36 cellular contexts compared by ENCODE assay signal in genomic region chr10:44820094-44820493, GRCh38.
"Had no signal": no experiment of that assay in that cellular context is flagged by ENCODE, and none has a peak within 500 bp of the region (broad histone marks: within the 10 kb centered on the region; RNA-seq: fewer than 3 reads in every experiment).

No MANE protein-coding gene starts in this region.

- H3K27me3 ChIP-seq: body of pancreas, brain microvascular endothelial cell, breast epithelium had no signal

- H3K9me3 ChIP-seq: adrenal gland, body of pancreas, breast epithelium had no signal

- H3K36me3 Mint-ChIP-seq: activated CD8-positive, alpha-beta memory T cell treated with anti-CD3 and anti-CD28 coated beads, Interleukin-2, amount 10 ng/mL, durations not matched to agents 7 days and 5 days; activated naive CD4-positive, alpha-beta T cell treated with anti-CD3 and anti-CD28 coated beads, Interleukin-2, amount 50 U/mL, for 72 hours; activated naive CD8-positive, alpha-beta T cell treated with anti-CD3 and anti-CD28 coated beads for 36 hours had no signal

- ATAC-seq: activated CD4-positive, alpha-beta T cell treated with anti-CD3 and anti-CD28 coated beads for 36 hours; activated CD4-positive, CD25-positive, alpha-beta regulatory T cell treated with anti-CD3 and anti-CD28 coated beads, Interleukin-2, amount 50 U/mL, for 24 hours; activated CD8-positive, alpha-beta memory T cell treated with anti-CD3 and anti-CD28 coated beads, Interleukin-2, amount 10 ng/mL, durations not matched to agents 7 days and 5 days; activated CD8-positive, alpha-beta T cell treated with anti-CD3 and anti-CD28 coated beads, Interleukin-2, amount 10 ng/mL, durations not matched to agents 7 days and 5 days; activated naive CD4-positive, alpha-beta T cell treated with anti-CD3 and anti-CD28 coated beads, Interleukin-2, amount 50 U/mL, for 72 hours; activated T-helper 17 cell treated with anti-CD3 and anti-CD28 coated beads, Interleukin-2, amount 50 U/mL, for 72 hours; body of pancreas had no signal

- H3K36me3 ChIP-seq: adrenal gland, brain microvascular endothelial cell, breast epithelium had no signal

- H3K27ac ChIP-seq: adrenal gland, body of pancreas, brain microvascular endothelial cell, breast epithelium, VCaP had no signal

- DNase-seq: activated B cell treated with CpG ODN at 0.5 μM for 24 hours; activated CD4-positive, alpha-beta memory T cell treated with anti-CD3 and anti-CD28 coated beads, Interleukin-2, amount 10 ng/mL, durations not matched to agents 7 days and 5 days; activated CD4-positive, alpha-beta T cell treated with anti-CD3 and anti-CD28 coated beads for 1 hour; activated CD4-positive, alpha-beta T cell treated with anti-CD3 and anti-CD28 coated beads for 36 hours; activated CD4-positive, alpha-beta T cell treated with anti-CD3 and anti-CD28 coated beads for 48 hours; activated CD4-positive, alpha-beta T cell treated with anti-CD3 and anti-CD28 coated beads, Interleukin-2, amount 10 ng/mL, durations not matched to agents 7 days and 5 days; activated CD4-positive, alpha-beta T cell treated with anti-CD3 and anti-CD28 coated beads, Interleukin-2, amount 50 U/mL, for 48 hours; activated CD8-positive, alpha-beta memory T cell treated with anti-CD3 and anti-CD28 coated beads for 24 hours; activated CD8-positive, alpha-beta memory T cell treated with anti-CD3 and anti-CD28 coated beads, Interleukin-2, amount 10 ng/mL, durations not matched to agents 7 days and 5 days; activated CD8-positive, alpha-beta memory T cell treated with anti-CD3 and anti-CD28 coated beads, Interleukin-2, amount 50 U/mL, for 48 hours; activated CD8-positive, alpha-beta T cell treated with anti-CD3 and anti-CD28 coated beads, Interleukin-2, amount 10 ng/mL, durations not matched to agents 7 days and 5 days; activated effector memory CD4-positive, alpha-beta T cell treated with anti-CD3 and anti-CD28 coated beads, Interleukin-2, amount 50 U/mL, for 16 hours; activated gamma-delta T cell treated with Interleukin-2 at 50 U/mL for 16 hours; activated naive CD4-positive, alpha-beta T cell; activated naive CD4-positive, alpha-beta T cell treated with anti-CD3 and anti-CD28 coated beads for 36 hours; activated naive CD4-positive, alpha-beta T cell treated with anti-CD3 and anti-CD28 coated beads, Interleukin-2, amount 50 U/mL, for 16 hours; activated naive CD8-positive, alpha-beta T cell treated with anti-CD3 and anti-CD28 coated beads for 36 hours; activated T-cell treated with anti-CD3 and anti-CD28 coated beads, Interleukin-2, amount 50 U/mL, for 24 hours; activated T-cell treated with anti-CD3 and anti-CD28 coated beads, Interleukin-2, amount 50 U/mL, for 48 hours; adrenal gland; amniotic stem cell; aorta; body of pancreas; brain microvascular endothelial cell; central memory CD4-positive, alpha-beta T cell; T-helper 1 cell; T-helper 2 cell; T-helper 9 cell had no signal

- H3K27ac Mint-ChIP-seq: activated B cell treated with CpG ODN at 0.5 μM for 24 hours; activated CD4-positive, alpha-beta memory T cell treated with anti-CD3 and anti-CD28 coated beads, Interleukin-2, amount 10 ng/mL, durations not matched to agents 7 days and 5 days; activated CD4-positive, alpha-beta T cell treated with anti-CD3 and anti-CD28 coated beads for 36 hours; activated CD4-positive, alpha-beta T cell treated with anti-CD3 and anti-CD28 coated beads, Interleukin-2, amount 10 ng/mL, durations not matched to agents 7 days and 5 days; activated CD8-positive, alpha-beta memory T cell treated with anti-CD3 and anti-CD28 coated beads, Interleukin-2, amount 10 ng/mL, durations not matched to agents 7 days and 5 days; activated CD8-positive, alpha-beta T cell treated with anti-CD3 and anti-CD28 coated beads, Interleukin-2, amount 10 ng/mL, durations not matched to agents 7 days and 5 days; activated naive CD4-positive, alpha-beta T cell treated with anti-CD3 and anti-CD28 coated beads for 36 hours; activated naive CD4-positive, alpha-beta T cell treated with anti-CD3 and anti-CD28 coated beads, Interleukin-2, amount 50 U/mL, for 72 hours; activated naive CD8-positive, alpha-beta T cell treated with anti-CD3 and anti-CD28 coated beads for 36 hours; activated T-cell treated with anti-CD3 and anti-CD28 coated beads, Interleukin-2, amount 50 U/mL, for 24 hours; activated T-helper 1 cell treated with anti-CD3 and anti-CD28 coated beads, Interleukin-12 subunit alpha, Interleukin-12 subunit beta, Interleukin-2, Interleukin-4 antibody, amounts not matched to agents 30 ng/mL and 10 ng/mL and 1 ng/mL, durations not matched to agents 14 hours and 24 hours and 36 hours; activated T-helper 17 cell treated with anti-CD3 and anti-CD28 coated beads, Interleukin-2, amount 50 U/mL, for 72 hours; T-helper 1 cell treated with Interleukin-12 subunit alpha and Interleukin-12 subunit beta and Interleukin-4 antibody, amounts not matched to agents 30 μg/mL and 1 μg/mL, for 36 hours; T-helper 2 cell treated with Interferon-gamma antibody and Interleukin-4, amounts not matched to agents 5 μg/mL and 100 μg/mL, for 36 hours had no signal

- H3K4me1 Mint-ChIP-seq: activated B cell treated with CpG ODN at 0.5 μM for 24 hours; activated CD4-positive, alpha-beta memory T cell treated with anti-CD3 and anti-CD28 coated beads, Interleukin-2, amount 10 ng/mL, durations not matched to agents 7 days and 5 days; activated CD4-positive, alpha-beta T cell treated with anti-CD3 and anti-CD28 coated beads for 36 hours; activated CD4-positive, alpha-beta T cell treated with anti-CD3 and anti-CD28 coated beads, Interleukin-2, amount 10 ng/mL, durations not matched to agents 7 days and 5 days; activated CD8-positive, alpha-beta memory T cell treated with anti-CD3 and anti-CD28 coated beads, Interleukin-2, amount 10 ng/mL, durations not matched to agents 7 days and 5 days; activated naive CD8-positive, alpha-beta T cell treated with anti-CD3 and anti-CD28 coated beads for 36 hours; activated T-helper 17 cell treated with anti-CD3 and anti-CD28 coated beads, Interleukin-2, amount 50 U/mL, for 72 hours had no signal

- H3K4me3 ChIP-seq: adrenal gland, body of pancreas, breast epithelium had no signal

- H3K4me1 ChIP-seq: adrenal gland, body of pancreas, breast epithelium had no signal

- H3K9me3 Mint-ChIP-seq: activated B cell treated with CpG ODN at 0.5 μM for 24 hours; activated CD4-positive, alpha-beta memory T cell treated with anti-CD3 and anti-CD28 coated beads, Interleukin-2, amount 10 ng/mL, durations not matched to agents 7 days and 5 days; activated CD4-positive, alpha-beta T cell treated with anti-CD3 and anti-CD28 coated beads, Interleukin-2, amount 10 ng/mL, durations not matched to agents 7 days and 5 days; activated naive CD4-positive, alpha-beta T cell treated with anti-CD3 and anti-CD28 coated beads for 36 hours; activated naive CD4-positive, alpha-beta T cell treated with anti-CD3 and anti-CD28 coated beads, Interleukin-2, amount 50 U/mL, for 72 hours; activated naive CD8-positive, alpha-beta T cell treated with anti-CD3 and anti-CD28 coated beads for 36 hours; activated T-cell treated with anti-CD3 and anti-CD28 coated beads, Interleukin-2, amount 50 U/mL, for 24 hours; activated T-helper 1 cell treated with anti-CD3 and anti-CD28 coated beads, Interleukin-12 subunit alpha, Interleukin-12 subunit beta, Interleukin-2, Interleukin-4 antibody, amounts not matched to agents 30 ng/mL and 10 ng/mL and 1 ng/mL, durations not matched to agents 14 hours and 24 hours and 36 hours; activated T-helper 17 cell treated with anti-CD3 and anti-CD28 coated beads, Interleukin-2, amount 50 U/mL, for 72 hours; T-helper 1 cell treated with Interleukin-12 subunit alpha and Interleukin-12 subunit beta and Interleukin-4 antibody, amounts not matched to agents 30 μg/mL and 1 μg/mL, for 36 hours; T-helper 2 cell treated with Interferon-gamma antibody and Interleukin-4, amounts not matched to agents 5 μg/mL and 100 μg/mL, for 36 hours had no signal

- H3K4me3 Mint-ChIP-seq: activated B cell treated with CpG ODN at 0.5 μM for 24 hours; activated CD4-positive, alpha-beta memory T cell treated with anti-CD3 and anti-CD28 coated beads, Interleukin-2, amount 10 ng/mL, durations not matched to agents 7 days and 5 days; activated CD4-positive, alpha-beta T cell treated with anti-CD3 and anti-CD28 coated beads for 36 hours; activated CD4-positive, alpha-beta T cell treated with anti-CD3 and anti-CD28 coated beads, Interleukin-2, amount 10 ng/mL, durations not matched to agents 7 days and 5 days; activated CD8-positive, alpha-beta memory T cell treated with anti-CD3 and anti-CD28 coated beads, Interleukin-2, amount 10 ng/mL, durations not matched to agents 7 days and 5 days; activated CD8-positive, alpha-beta T cell treated with anti-CD3 and anti-CD28 coated beads, Interleukin-2, amount 10 ng/mL, durations not matched to agents 7 days and 5 days; activated naive CD4-positive, alpha-beta T cell treated with anti-CD3 and anti-CD28 coated beads for 36 hours; activated naive CD8-positive, alpha-beta T cell treated with anti-CD3 and anti-CD28 coated beads for 36 hours; activated T-cell treated with anti-CD3 and anti-CD28 coated beads, Interleukin-2, amount 50 U/mL, for 24 hours; activated T-helper 1 cell treated with anti-CD3 and anti-CD28 coated beads, Interleukin-12 subunit alpha, Interleukin-12 subunit beta, Interleukin-2, Interleukin-4 antibody, amounts not matched to agents 30 ng/mL and 10 ng/mL and 1 ng/mL, durations not matched to agents 14 hours and 24 hours and 36 hours; activated T-helper 17 cell treated with anti-CD3 and anti-CD28 coated beads, Interleukin-2, amount 50 U/mL, for 72 hours; T-helper 1 cell treated with Interleukin-12 subunit alpha and Interleukin-12 subunit beta and Interleukin-4 antibody, amounts not matched to agents 30 μg/mL and 1 μg/mL, for 36 hours; T-helper 2 cell treated with Interferon-gamma antibody and Interleukin-4, amounts not matched to agents 5 μg/mL and 100 μg/mL, for 36 hours had no signal

- H3K27me3 Mint-ChIP-seq: activated CD4-positive, alpha-beta memory T cell treated with anti-CD3 and anti-CD28 coated beads, Interleukin-2, amount 10 ng/mL, durations not matched to agents 7 days and 5 days; activated CD8-positive, alpha-beta memory T cell treated with anti-CD3 and anti-CD28 coated beads, Interleukin-2, amount 10 ng/mL, durations not matched to agents 7 days and 5 days had no signal
